15 cellular contexts compared by ENCODE assay signal in genomic region chr2:43240762-43241150, GRCh38. TPM values are rescaled to one million over a fixed set of nuclear protein-coding genes. Genes with fewer than 3 reads are reported as not detected.
DNase-seq lines count a peak whose midpoint lies in the region; ATAC-seq and TF ChIP-seq lines count a peak whose summit lies in the region.
"Had no signal": no experiment of that assay in that cellular context is flagged by ENCODE, and none has a peak within 500 bp of the region (broad histone marks: within the 10 kb centered on the region; RNA-seq: fewer than 3 reads in every experiment).

No MANE protein-coding gene starts in this region.

- POLR2A ChIA-PET in OCI-LY7 (lab: Charles Lee): interaction anchor here (0.9 kb wide), 1 partner anchor 214 kb away, joined by 4 read pairs; no protein-coding TSS in a partner anchor

- H3K4me1 ChIP-seq in OCI-LY7 (ENCODE audit: insufficient read depth, low read length, poor library complexity, severe bottlenecking): peaks cover 12% of the 10 kb centered on the region
- peaks cover 0 to 18% (median 4%) of the 10 kb centered on the region in 3 donors for H3K4me1 ChIP-seq in esophagus squamous epithelium
- H3K4me1 ChIP-seq: foreskin keratinocyte had no signal

- TF ChIP-seq CTCF in OCI-LY7 (conservative IDR thresholded peaks at IDR 0.05; ENCODE audit: low read length): no peak
- TF ChIP-seq CTCF in esophagus squamous epithelium (IDR thresholded peaks at IDR 0.05): no peak
- no peak for TF ChIP-seq CTCF in WERI-Rb-1 (IDR thresholded peaks at IDR 0.05; ENCODE audit: low read depth, low read length)

- no peak for TF ChIP-seq POLR2A in esophagus squamous epithelium (IDR thresholded peaks at IDR 0.05)

- no peaks in the 10 kb centered on the region for H3K36me3 ChIP-seq in OCI-LY7 (ENCODE audit: insufficient read depth, low read length)
- H3K36me3 ChIP-seq in esophagus squamous epithelium: no peaks in the 10 kb centered on the region
- no peaks in the 10 kb centered on the region for H3K36me3 ChIP-seq in H7 (replicated peaks; ENCODE audit: control insufficient read depth, insufficient read depth, low read length)
- H3K36me3 ChIP-seq in WERI-Rb-1: no peaks in the 10 kb centered on the region
- H3K36me3 ChIP-seq: pancreas had no signal

- H4K20me1 ChIP-seq in OCI-LY7 (ENCODE audit: insufficient read depth, low read length): no peaks in the 10 kb centered on the region

- WGBS in esophagus squamous epithelium, 2 donors: 73 to 75% methylated on average over 4 to 5 of the region's 5 CpGs

- H3K4me2 ChIP-seq in OCI-LY7 (ENCODE audit: low read length): peak overlapping the region; percentile 30; the same call in 1 of the 2 replicates

- H3K27me3 ChIP-seq in esophagus squamous epithelium (no peaks in the 10 kb centered on the region), H7 (ENCODE audit: control insufficient read depth, insufficient read depth, low read length) (no peaks in the 10 kb centered on the region), WERI-Rb-1 (ENCODE audit: insufficient read depth, low read depth, severe bottlenecking) (no peaks in the 10 kb centered on the region)
- H3K27me3 ChIP-seq: foreskin keratinocyte, pancreas, vagina had no signal

- no peaks in the 10 kb centered on the region for H3K9me2 ChIP-seq in OCI-LY7 (ENCODE audit: insufficient read depth, low read length)

- H3K4me3 ChIP-seq in OCI-LY7 (ENCODE audit: low read depth, low read length, poor library complexity, severe bottlenecking) (no peak overlapping the region), esophagus squamous epithelium (no peak overlapping the region), skin epidermis (no peak overlapping the region), H7 (ENCODE audit: insufficient read depth, low read depth, low read length) (no peak overlapping the region), WERI-Rb-1 (ENCODE audit: low read depth, low read length) (no peak overlapping the region)
- H3K4me3 ChIP-seq: pancreas, vagina had no signal

- intact Hi-C loops in OCI-LY7 (cut with micrococcal nuclease; ENCODE audit: unreplicated experiment) (no loop called here), esophagus squamous epithelium (cut with DNase I) (no loop called here)

- H3K9me3 ChIP-seq in OCI-LY7 (ENCODE audit: low read length) (no peaks in the 10 kb centered on the region), esophagus squamous epithelium (no peaks in the 10 kb centered on the region), WERI-Rb-1 (ENCODE audit: severe bottlenecking) (no peaks in the 10 kb centered on the region)
- H3K9me3 ChIP-seq: pancreas, vagina had no signal

- H3K27ac ChIP-seq in OCI-LY7 (ENCODE audit: low read depth, low read length, poor library complexity, severe bottlenecking): peak overlapping the region; percentile 4
- H3K27ac ChIP-seq in esophagus squamous epithelium: peak overlapping the region in 3 of 4 donors; percentile 21 to 77 (median 44)
- H3K27ac ChIP-seq in skin epidermis: peak overlapping the region in 16 of 21 experiments; percentile 14 to 74 (median 49)
- H3K27ac ChIP-seq in WERI-Rb-1: no peak overlapping the region
- H3K27ac ChIP-seq: foreskin keratinocyte, vagina had no signal

- BruUV-seq in OCI-LY7 (replicated peaks; lab: Mats Ljungman, UMichigan): no TSS peak

- no peak overlapping the region for H2AFZ ChIP-seq in OCI-LY7 (ENCODE audit: low read length)

- no peak for DNase-seq in OCI-LY7 (ENCODE audit: low spot score)
- DNase-seq in esophagus squamous epithelium (lab: John Stamatoyannopoulos, UW): no peak
- no peak for DNase-seq in H7
- DNase-seq in WERI-Rb-1: no peak
- DNase-seq in midbrain (lab: John Stamatoyannopoulos, UW): no peak
- DNase-seq: activated CD4-positive, alpha-beta T cell treated with anti-CD3 and anti-CD28 coated beads for 36 hours; activated T-cell treated with anti-CD3 and anti-CD28 coated beads, Interleukin-2, amount 50 U/mL, for 48 hours; effector CD8-positive, alpha-beta T cell; foreskin keratinocyte; NCI-H1092 treated with DMSO at 0.1 percent for 48 hours; pancreas had no signal

- CTCF ChIA-PET in OCI-LY7 (lab: Charles Lee; ENCODE audit: unreplicated experiment): no interaction called here

- ATAC-seq in GM21529 (IDR thresholded peaks at IDR 0.05; ENCODE audit: unreplicated experiment): peak; percentile 9
- no peak for ATAC-seq in HG02970 (IDR thresholded peaks at IDR 0.05; ENCODE audit: low FRiP score, unreplicated experiment)
- ATAC-seq: activated CD4-positive, alpha-beta T cell treated with anti-CD3 and anti-CD28 coated beads for 36 hours; foreskin keratinocyte had no signal

- no peaks in the 10 kb centered on the region for H3K79me2 ChIP-seq in OCI-LY7 (ENCODE audit: insufficient read depth, low read depth, low read length)

RNA-seq across cellular contexts. Expression of gene ZFP36L2, which starts 14.3 kb away (rescaled TPM):
- 6.8 and 7.0 TPM in 2 replicates for total RNA-seq in OCI-LY7 (2014; rRNA removed; shearing (Covaris generic))
- total RNA-seq in OCI-LY7 (2022) (37.2 and 43.8 TPM in 2 replicates), esophagus squamous epithelium (10 to 100 TPM; 26.6 to 87.7 (median 41.8) TPM)
- 9.5 and 12.0 TPM in 2 replicates for total RNA-seq in H7 (2014; rRNA removed; shearing (Covaris generic))
